Comparison of ENCODE assay signal across 12 cellular contexts in genomic region chr1:94039871-94040569, GRCh38.
DNase-seq lines count a peak whose midpoint lies in the region; FAIRE-seq and TF ChIP-seq lines count a peak whose summit lies in the region.
"Had no signal": no experiment of that assay in that cellular context is flagged by ENCODE, and none has a peak within 500 bp of the region (broad histone marks: within the 10 kb centered on the region; RNA-seq: fewer than 3 reads in every experiment).

No MANE protein-coding gene starts in this region.

- H3K27me3 ChIP-seq in astrocyte (ENCODE audit: insufficient read depth, low read length) (no peaks in the 10 kb centered on the region), mesenchymal stem cell (ENCODE audit: control insufficient read depth in 1 of 2, insufficient read depth in 1 of 2, low read length in 2 of 2) (peaks cover 0 to 9% of the 10 kb centered on the region in 2 experiments), vagina (no peaks in the 10 kb centered on the region)
- H3K27me3 ChIP-seq: hepatocyte had no signal

- no peak overlapping the region for H4K91ac ChIP-seq in mesenchymal stem cell (ENCODE audit: low read length)

- peak overlapping the region; percentile 14 for H3K27ac Mint-ChIP-seq in activated naive CD4-positive, alpha-beta T cell treated with anti-CD3 and anti-CD28 coated beads, Interleukin-2, amount 50 U/mL, for 24 hours
- H3K27ac Mint-ChIP-seq in activated naive CD4-positive, alpha-beta T cell treated with anti-CD3 and anti-CD28 coated beads for 36 hours: no peak overlapping the region
- no peak overlapping the region for H3K27ac Mint-ChIP-seq in astrocyte (ENCODE audit: unreplicated experiment)
- H3K27ac Mint-ChIP-seq: stimulated activated naive CD8-positive, alpha-beta T cell treated with anti-CD3 and anti-CD28 coated beads, Interleukin-15, amount 100 ng/mL, for 72 hours had no signal

- H3K27me3 Mint-ChIP-seq in activated naive CD4-positive, alpha-beta T cell treated with anti-CD3 and anti-CD28 coated beads, Interleukin-2, amount 50 U/mL, for 24 hours: peaks cover 23% of the 10 kb centered on the region
- H3K27me3 Mint-ChIP-seq in activated naive CD4-positive, alpha-beta T cell treated with anti-CD3 and anti-CD28 coated beads for 36 hours (ENCODE audit: low read depth): peaks cover 28% of the 10 kb centered on the region
- H3K27me3 Mint-ChIP-seq in astrocyte (ENCODE audit: low read depth, unreplicated experiment): peaks cover 9% of the 10 kb centered on the region

- no peak overlapping the region for H2AK5ac ChIP-seq in mesenchymal stem cell (ENCODE audit: low read length, severe bottlenecking)

- H3K9me3 ChIP-seq in astrocyte (ENCODE audit: insufficient read depth, low read depth, low read length): no peaks in the 10 kb centered on the region
- H3K9me3 ChIP-seq in mesenchymal stem cell (ENCODE audit: control insufficient read depth, low read length): no peaks in the 10 kb centered on the region
- H3K9me3 ChIP-seq in vagina: no peaks in the 10 kb centered on the region

- intact Hi-C loops in activated naive CD4-positive, alpha-beta T cell treated with anti-CD3 and anti-CD28 coated beads for 36 hours (cut with micrococcal nuclease): loop anchor here (1.0 to 5.0 kb wide), 2 partner anchors 296 to 1192 kb away; partner anchors contain the start of gene RWDD3
- intact Hi-C loops in vagina (cut with DNase I): no loop called here

- no peak overlapping the region for H2BK15ac ChIP-seq in mesenchymal stem cell (ENCODE audit: low read depth, poor library complexity, severe bottlenecking)

- no peaks in the 10 kb centered on the region for H3K4me1 Mint-ChIP-seq in activated naive CD4-positive, alpha-beta T cell treated with anti-CD3 and anti-CD28 coated beads, Interleukin-2, amount 50 U/mL, for 24 hours
- peaks cover 15% of the 10 kb centered on the region for H3K4me1 Mint-ChIP-seq in activated naive CD4-positive, alpha-beta T cell treated with anti-CD3 and anti-CD28 coated beads for 36 hours (ENCODE audit: low read depth)
- peaks cover 19% of the 10 kb centered on the region for H3K4me1 Mint-ChIP-seq in astrocyte (ENCODE audit: low read depth, unreplicated experiment)

- H3K27ac ChIP-seq in astrocyte (ENCODE audit: low read depth, low read length) (no peak overlapping the region), mesenchymal stem cell (ENCODE audit: low read length, poor library complexity, severe bottlenecking) (no peak overlapping the region), vagina (peak overlapping the region; percentile 77)
- H3K27ac ChIP-seq: hepatocyte had no signal

- CTCF ChIA-PET in activated naive CD4-positive, alpha-beta T cell treated with anti-CD3 and anti-CD28 coated beads for 36 hours (lab: Charles Lee): interaction anchor here (0.6 to 9.9 kb wide), 30 partner anchors 9 to 765 kb away, joined by 3 to 64 read pairs (median 4); no protein-coding TSS in a partner anchor

- WGBS in mesenchymal stem cell: 47% methylated on average over 9 of the region's 11 CpGs

- peaks cover 9% of the 10 kb centered on the region for H3K79me1 ChIP-seq in mesenchymal stem cell (replicated peaks; ENCODE audit: low read length, poor library complexity, severe bottlenecking)

- no peak overlapping the region for H3K4me3 Mint-ChIP-seq in activated naive CD4-positive, alpha-beta T cell treated with anti-CD3 and anti-CD28 coated beads, Interleukin-2, amount 50 U/mL, for 24 hours
- no peak overlapping the region for H3K4me3 Mint-ChIP-seq in activated naive CD4-positive, alpha-beta T cell treated with anti-CD3 and anti-CD28 coated beads for 36 hours
- H3K4me3 Mint-ChIP-seq in astrocyte (ENCODE audit: unreplicated experiment): no peak overlapping the region
- H3K4me3 Mint-ChIP-seq: stimulated activated naive CD8-positive, alpha-beta T cell treated with anti-CD3 and anti-CD28 coated beads, Interleukin-15, amount 100 ng/mL, for 72 hours had no signal

- no peak overlapping the region for H2BK120ac ChIP-seq in mesenchymal stem cell (ENCODE audit: low read depth, low read length)

- peaks cover 22% of the 10 kb centered on the region for H3K4me1 ChIP-seq in astrocyte (ENCODE audit: insufficient read depth, low read length)
- peaks cover 19% of the 10 kb centered on the region for H3K4me1 ChIP-seq in mesenchymal stem cell (ENCODE audit: control insufficient read depth, insufficient read depth, low read depth, low read length)
- H3K4me1 ChIP-seq in vagina: peaks cover 57% of the 10 kb centered on the region

- no peaks in the 10 kb centered on the region for H4K20me1 ChIP-seq in astrocyte (ENCODE audit: insufficient read depth, low read length)

- no peaks in the 10 kb centered on the region for H3K9me3 Mint-ChIP-seq in activated naive CD4-positive, alpha-beta T cell treated with anti-CD3 and anti-CD28 coated beads, Interleukin-2, amount 50 U/mL, for 24 hours
- no peaks in the 10 kb centered on the region for H3K9me3 Mint-ChIP-seq in activated naive CD4-positive, alpha-beta T cell treated with anti-CD3 and anti-CD28 coated beads for 36 hours
- H3K9me3 Mint-ChIP-seq in astrocyte (ENCODE audit: unreplicated experiment): no peaks in the 10 kb centered on the region
- H3K9me3 Mint-ChIP-seq: stimulated activated naive CD8-positive, alpha-beta T cell treated with anti-CD3 and anti-CD28 coated beads, Interleukin-15, amount 100 ng/mL, for 72 hours had no signal

- no peak overlapping the region for H3K9ac ChIP-seq in astrocyte (ENCODE audit: low read length)
- H3K9ac ChIP-seq in mesenchymal stem cell (ENCODE audit: low read length): no peak overlapping the region

- no peak overlapping the region for H3K14ac ChIP-seq in mesenchymal stem cell (ENCODE audit: low read length in 2 of 2)

- no peak overlapping the region for H2BK5ac ChIP-seq in mesenchymal stem cell (ENCODE audit: low read depth, low read length, poor library complexity, severe bottlenecking)

- H2BK12ac ChIP-seq in mesenchymal stem cell (ENCODE audit: low read length in 2 of 2): peak overlapping the region in 1 of 2 experiments; percentile 27

- FAIRE-seq in astrocyte (lab: Jason Lieb, UNC): no peak
- FAIRE-seq: TTC549 had no signal

- H3K4me2 ChIP-seq in astrocyte (ENCODE audit: low read length) (no peak overlapping the region), mesenchymal stem cell (ENCODE audit: low read length, poor library complexity, severe bottlenecking) (no peak overlapping the region)
- H3K4me2 ChIP-seq: hepatocyte had no signal

- H3K36me3 ChIP-seq in astrocyte (ENCODE audit: insufficient read depth, low read length) (no peaks in the 10 kb centered on the region), mesenchymal stem cell (ENCODE audit: control insufficient read depth in 1 of 2, insufficient read depth in 2 of 2, low read depth in 1 of 2, low read length in 2 of 2) (no peaks in the 10 kb centered on the region), vagina (no peaks in the 10 kb centered on the region)

- TF ChIP-seq CTCF in astrocyte (IDR thresholded peaks at IDR 0.05; ENCODE audit: insufficient read depth, low read depth, low read length) (no peak), vagina (IDR thresholded peaks at IDR 0.05) (no peak)

- no peak overlapping the region for H3K23ac ChIP-seq in mesenchymal stem cell (ENCODE audit: low read length in 2 of 2)

- no peak for TF ChIP-seq POLR2A in vagina (IDR thresholded peaks at IDR 0.05)

- H3K18ac ChIP-seq in mesenchymal stem cell (ENCODE audit: low read depth in 1 of 2, low read length in 2 of 2): peak overlapping the region in 1 of 2 experiments; percentile 0

- no peaks in the 10 kb centered on the region for H3K36me3 Mint-ChIP-seq in activated naive CD4-positive, alpha-beta T cell treated with anti-CD3 and anti-CD28 coated beads, Interleukin-2, amount 50 U/mL, for 24 hours
- no peaks in the 10 kb centered on the region for H3K36me3 Mint-ChIP-seq in activated naive CD4-positive, alpha-beta T cell treated with anti-CD3 and anti-CD28 coated beads for 36 hours (ENCODE audit: low read depth)
- H3K36me3 Mint-ChIP-seq in astrocyte (ENCODE audit: low read depth, unreplicated experiment): no peaks in the 10 kb centered on the region

- DNase-seq in activated naive CD4-positive, alpha-beta T cell treated with anti-CD3 and anti-CD28 coated beads for 36 hours: no peak
- DNase-seq in astrocyte (ENCODE audit: low read depth) (peak; percentile 18), mesenchymal stem cell (peak; percentile 88), vagina (ENCODE audit: extremely low spot score in 2 of 2) (no peak), NCI-H510A (lab: John Stamatoyannopoulos, UW) (no peak), NCI-H2196 treated with DMSO at 0.1 percent for 48 hours (lab: John Stamatoyannopoulos, UW; ENCODE audit: unreplicated experiment) (no peak)
- no peak for DNase-seq in activated CD4-positive, alpha-beta T cell treated with anti-CD3 and anti-CD28 coated beads for 1 hour
- DNase-seq: activated effector memory CD4-positive, alpha-beta T cell treated with Interleukin-2 at 50 U/mL for 16 hours had no signal

- H4K8ac ChIP-seq in mesenchymal stem cell (ENCODE audit: low read length): no peak overlapping the region

- H2AFZ ChIP-seq in astrocyte (ENCODE audit: low read depth, low read length): no peak overlapping the region
- H2AFZ ChIP-seq in mesenchymal stem cell (ENCODE audit: low read depth, low read length): no peak overlapping the region
- H2AFZ ChIP-seq: hepatocyte had no signal

- H3K4ac ChIP-seq in mesenchymal stem cell (ENCODE audit: low read depth in 1 of 2, low read length in 2 of 2): no peak overlapping the region

- H3K79me2 ChIP-seq in astrocyte (ENCODE audit: insufficient read depth, low read length): no peaks in the 10 kb centered on the region
- H3K79me2 ChIP-seq: hepatocyte had no signal

- H3K4me3 ChIP-seq in astrocyte (ENCODE audit: insufficient read depth, low read depth, low read length): no peak overlapping the region
- no peak overlapping the region for H3K4me3 ChIP-seq in mesenchymal stem cell (ENCODE audit: insufficient read depth in 1 of 2, low read depth in 1 of 2, low read length in 2 of 2)
- H3K4me3 ChIP-seq in vagina: no peak overlapping the region
- H3K4me3 ChIP-seq: hepatocyte had no signal

Comparison
In these comparisons a context has a peak if more than half of its experiments do, and no peak if none do; other contexts are left out.
1. DNase-seq: peak in astrocyte (single experiment) and mesenchymal stem cell (single experiment); none in activated naive CD4-positive, alpha-beta T cell treated with anti-CD3 and anti-CD28 coated beads for 36 hours (single experiment), vagina (0 of 2), NCI-H510A (single experiment), activated CD4-positive, alpha-beta T cell treated with anti-CD3 and anti-CD28 coated beads for 1 hour (single experiment) and NCI-H2196 treated with DMSO at 0.1 percent for 48 hours (single experiment).